3 cellular contexts compared by ENCODE assay signal in the genomic region with DNA sequence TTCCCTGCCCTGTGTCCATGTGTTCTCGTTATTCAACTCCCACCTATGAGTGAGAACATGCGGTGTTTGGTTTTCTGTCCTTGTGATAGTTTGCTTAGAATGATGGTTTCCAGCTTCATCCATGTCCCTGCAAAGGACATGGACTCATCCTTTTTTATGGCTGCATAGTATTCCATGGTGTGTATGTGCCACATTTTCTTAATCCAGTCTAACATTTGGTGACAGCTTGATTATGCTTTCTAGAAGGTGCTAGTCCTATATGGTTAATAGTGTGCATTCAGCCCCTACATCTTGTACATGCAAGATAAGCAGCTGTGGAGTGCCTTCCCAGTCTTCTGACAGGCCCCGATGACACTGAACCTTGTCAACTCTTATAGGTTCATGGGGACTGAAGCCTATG. TPM values are rescaled to one million over a fixed set of nuclear protein-coding genes. Genes with fewer than 3 reads are reported as not detected.
"Had no signal": no experiment of that assay in that cellular context is flagged by ENCODE, and none has a peak within 500 bp of the region (broad histone marks: within the 10 kb centered on the region; RNA-seq: fewer than 3 reads in every experiment).

No MANE protein-coding gene starts in this region.

RNA-seq across cellular contexts. Expression of a gene that starts 28.5 kb away (rescaled TPM):
- total RNA-seq: GM23248, H1, H7 had no signal
- polyA plus RNA-seq: H1 had no signal
